Comparison of ENCODE assay signal across 8 cellular contexts in genomic region chr12:1795785-1796514, GRCh38. TPM values are rescaled to one million over a fixed set of nuclear protein-coding genes. Genes with fewer than 3 reads are reported as not detected.
DNase-seq lines count a peak whose midpoint lies in the region; ATAC-seq and TF ChIP-seq lines count a peak whose summit lies in the region.

No MANE protein-coding gene starts in this region.

- H3K4me2 ChIP-seq in fibroblast of lung (ENCODE audit: extremely low read depth, insufficient read depth, low read length) = peak overlapping the region; percentile 98

- no peaks in the 10 kb centered on the region for H3K9me3 Mint-ChIP-seq in IgD-negative memory B cell
- no peaks in the 10 kb centered on the region for H3K9me3 Mint-ChIP-seq in natural killer cell treated with Interleukin-12 subunit alpha and Interleukin-12 subunit beta and Interleukin-15 and Interleukin-18, amount 100 ng/mL, for 72 hours

- peak; percentile 63 to 74 for TF ChIP-seq CTCF in fibroblast of lung (conservative IDR thresholded peaks at IDR 0.05 in 1 of 2, IDR thresholded peaks at IDR 0.05 in 1 of 2; ENCODE audit: low read depth in 1 of 2, low read length in 2 of 2)

- peak overlapping the region in 2 of 3 donors; percentile 86 to 92 for H3K27ac Mint-ChIP-seq in IgD-negative memory B cell
- peak overlapping the region; percentile 74 to 77 for H3K27ac Mint-ChIP-seq in natural killer cell treated with Interleukin-12 subunit alpha and Interleukin-12 subunit beta and Interleukin-15 and Interleukin-18, amount 100 ng/mL, for 72 hours

- H3K9me3 ChIP-seq in fibroblast of lung (ENCODE audit: control insufficient read depth, insufficient read depth, low read depth, low read length) = no peaks in the 10 kb centered on the region

- no peak overlapping the region for H3K27ac ChIP-seq in fibroblast of lung (ENCODE audit: insufficient read depth, low read length)

- peaks cover 1% of the 10 kb centered on the region for H3K27me3 Mint-ChIP-seq in IgD-negative memory B cell
- H3K27me3 Mint-ChIP-seq in natural killer cell treated with Interleukin-12 subunit alpha and Interleukin-12 subunit beta and Interleukin-15 and Interleukin-18, amount 100 ng/mL, for 72 hours = no peaks in the 10 kb centered on the region

- peak overlapping the region; percentile 51 to 67 (median 56) for H3K4me3 ChIP-seq in fibroblast of lung (replicated peaks in 1 of 4; ENCODE audit: control extremely low read depth in 1 of 4, insufficient read depth in 1 of 4, low read depth in 3 of 4, low read length in 4 of 4)

- no peak overlapping the region for H3K9ac ChIP-seq in fibroblast of lung (ENCODE audit: insufficient read depth, low read length)

- peak; percentile 94 for DNase-seq in Daoy (ENCODE audit: low read depth)
- peak; percentile 83 for DNase-seq in RPMI7951 (ENCODE audit: low read depth)
- DNase-seq in activated T-helper 1 cell treated with anti-CD3 and anti-CD28 coated beads, Interleukin-2, amount 50 U/mL, for 16 hours (ENCODE audit: low read depth in 1 of 2, low spot score in 1 of 2) = peak; percentile 87 to 93
- peak; percentile 81 to 88 for DNase-seq in fibroblast of lung (ENCODE audit: low read depth in 2 of 2)
- DNase-seq in natural killer cell treated with Interleukin-12 subunit alpha and Interleukin-12 subunit beta and Interleukin-15 and Interleukin-18, amount 100 ng/mL, for 72 hours (ENCODE audit: low spot score) = peak; percentile 97
- peak; percentile 95 for DNase-seq in stimulated activated naive CD8-positive, alpha-beta T cell treated with anti-CD3 and anti-CD28 coated beads, Interleukin-15, Interleukin-2, amounts not matched to agents 100 U/mL and 50 U/mL, for 24 hours

- no peaks in the 10 kb centered on the region for H3K79me2 ChIP-seq in fibroblast of lung (ENCODE audit: control insufficient read depth, insufficient read depth, low read length)

- H3K4me1 Mint-ChIP-seq in IgD-negative memory B cell = peaks cover 20 to 24% (median 21%) of the 10 kb centered on the region in 3 donors
- peaks cover 15 to 21% of the 10 kb centered on the region in 2 donors for H3K4me1 Mint-ChIP-seq in natural killer cell treated with Interleukin-12 subunit alpha and Interleukin-12 subunit beta and Interleukin-15 and Interleukin-18, amount 100 ng/mL, for 72 hours (ENCODE audit: low read depth in 2 of 2)

- H3K27me3 ChIP-seq in fibroblast of lung (ENCODE audit: control insufficient read depth, insufficient read depth, low read length) = no peaks in the 10 kb centered on the region

- H3K36me3 Mint-ChIP-seq in IgD-negative memory B cell = no peaks in the 10 kb centered on the region
- no peaks in the 10 kb centered on the region for H3K36me3 Mint-ChIP-seq in natural killer cell treated with Interleukin-12 subunit alpha and Interleukin-12 subunit beta and Interleukin-15 and Interleukin-18, amount 100 ng/mL, for 72 hours

- H3K4me3 Mint-ChIP-seq in IgD-negative memory B cell = peak overlapping the region; percentile 89 to 97 (median 95)
- H3K4me3 Mint-ChIP-seq in natural killer cell treated with Interleukin-12 subunit alpha and Interleukin-12 subunit beta and Interleukin-15 and Interleukin-18, amount 100 ng/mL, for 72 hours = peak overlapping the region; percentile 87

- H3K4me1 ChIP-seq in fibroblast of lung (ENCODE audit: control insufficient read depth, extremely low read depth, insufficient read depth, low read length) = peaks cover 14% of the 10 kb centered on the region

- no peaks in the 10 kb centered on the region for H4K20me1 ChIP-seq in fibroblast of lung (ENCODE audit: control insufficient read depth, extremely low read depth, insufficient read depth, low read length)

- ATAC-seq in GM21528 (IDR thresholded peaks at IDR 0.05; ENCODE audit: low FRiP score, unreplicated experiment) = peak; percentile 86
- peak; percentile 97 for ATAC-seq in natural killer cell treated with Interleukin-12 subunit alpha and Interleukin-12 subunit beta and Interleukin-15 and Interleukin-18, amount 100 ng/mL, for 72 hours
- ATAC-seq in stimulated activated naive CD8-positive, alpha-beta T cell treated with anti-CD3 and anti-CD28 coated beads, Interleukin-15, Interleukin-2, amounts not matched to agents 100 U/mL and 50 U/mL, for 24 hours = peak; percentile 99

- H2AFZ ChIP-seq in fibroblast of lung (ENCODE audit: low read length) = peak overlapping the region; percentile 78

- H3K36me3 ChIP-seq in fibroblast of lung (ENCODE audit: control insufficient read depth, insufficient read depth, low read length) = no peaks in the 10 kb centered on the region

RNA-seq across cellular contexts. Expression of gene LRTM2, which starts 24.4 kb away (rescaled TPM):
- total RNA-seq in Daoy (2014; rRNA removed; shearing (Covaris generic)) = 0.36 TPM in 1 of 2 replicates, not detected in the other
- polyA plus RNA-seq in IgD-negative memory B cell (not detected), fibroblast of lung (not detected in 2 replicates)
- total RNA-seq in RPMI7951 (2014; rRNA removed; shearing (Covaris generic)) = not detected in 2 replicates
- not detected in 2 replicates for total RNA-seq in fibroblast of lung
- not detected in 2 replicates for polyA plus RNA-seq in fibroblast of lung (2012)
- not detected in 2 replicates for polyA minus RNA-seq in fibroblast of lung (ENCODE audit: low replicate concordance)
- total RNA-seq in natural killer cell treated with Interleukin-12 subunit alpha and Interleukin-12 subunit beta and Interleukin-15 and Interleukin-18, amount 100 ng/mL, for 72 hours = not detected
